Comparison of ENCODE assay signal across 1 cellular context in genomic region chr3:48716982-48717746, GRCh38.
TF ChIP-seq lines count a peak whose summit lies in the region.

IP6K2 (minus strand) TSS chr3:48717221; CDS start chr3:48695291, 21,930 bp downstream.

TF ChIP-seq in HepG2, 621 proteins besides CTCF, POLR2A, EP300 and RAD21 (continued from another document and continues in another):
- TF ChIP-seq MBD4 (IDR thresholded peaks at IDR 0.05; ENCODE audit: borderline replicate concordance, low read length) (no peak), ELF3 (CRISPR knock-in tag; IDR thresholded peaks at IDR 0.05) (peak; percentile 74), HCFC1 (IDR thresholded peaks at IDR 0.05; ENCODE audit: low read depth, low read length) (peak; percentile 29; the same call in 1 of the 2 replicates), SAP130 (CRISPR knock-in tag; IDR thresholded peaks at IDR 0.05; ENCODE audit: low read depth) (peak; percentile 88; the same call in 1 of the 2 replicates), RORA (CRISPR knock-in tag; IDR thresholded peaks at IDR 0.05) (no peak), ZNF362 (CRISPR knock-in tag; IDR thresholded peaks at IDR 0.05; ENCODE audit: borderline replicate concordance) (peak; percentile 33; the same call in 1 of the 2 replicates), ZNF7 (CRISPR knock-in tag; IDR thresholded peaks at IDR 0.05) (no peak), ZNF670 (CRISPR knock-in tag; IDR thresholded peaks at IDR 0.05; ENCODE audit: borderline replicate concordance) (no peak), LBX2 (CRISPR knock-in tag; IDR thresholded peaks at IDR 0.05; ENCODE audit: borderline replicate concordance) (no peak), EED (CRISPR knock-in tag; IDR thresholded peaks at IDR 0.05) (no peak), ZNF615 (CRISPR knock-in tag; IDR thresholded peaks at IDR 0.05; ENCODE audit: borderline replicate concordance) (no peak), MEF2D (CRISPR knock-in tag; IDR thresholded peaks at IDR 0.05) (no peak; the same call in 1 of the 2 replicates), NPAS2 (CRISPR knock-in tag; IDR thresholded peaks at IDR 0.05; ENCODE audit: borderline replicate concordance) (no peak), CHD2 (IDR thresholded peaks at IDR 0.05; ENCODE audit: low read depth, low read length) (no peak), SP2 (CRISPR knock-in tag; IDR thresholded peaks at IDR 0.05) (peak; percentile 68), MAF1 (CRISPR knock-in tag; IDR thresholded peaks at IDR 0.05; ENCODE audit: borderline replicate concordance) (no peak), ZGPAT (CRISPR knock-in tag; IDR thresholded peaks at IDR 0.05) (peak; percentile 49; the same call in 1 of the 2 replicates), ZNF230 (CRISPR knock-in tag; IDR thresholded peaks at IDR 0.05) (no peak), TEF (CRISPR knock-in tag; IDR thresholded peaks at IDR 0.05) (no peak), ZBTB4 (CRISPR knock-in tag; IDR thresholded peaks at IDR 0.05; ENCODE audit: borderline replicate concordance) (peak; percentile 19; the same call in 1 of the 2 replicates), IKZF5 (CRISPR knock-in tag; IDR thresholded peaks at IDR 0.05) (peak; percentile 61), RXRB (CRISPR knock-in tag; IDR thresholded peaks at IDR 0.05; ENCODE audit: borderline replicate concordance) (peak; percentile 39; the same call in 1 of the 2 replicates), ONECUT2 (CRISPR knock-in tag; IDR thresholded peaks at IDR 0.05) (0 out of 2 replicates have a peak, but pooled peaks have one; percentile 12), RCOR2 (CRISPR knock-in tag; IDR thresholded peaks at IDR 0.05) (no peak), MIER3 (CRISPR knock-in tag; IDR thresholded peaks at IDR 0.05; ENCODE audit: borderline replicate concordance) (peak; percentile 49; the same call in 1 of the 2 replicates), DPF2 (CRISPR knock-in tag; IDR thresholded peaks at IDR 0.05; ENCODE audit: borderline replicate concordance, low read depth) (no peak), ZNF251 (CRISPR knock-in tag; IDR thresholded peaks at IDR 0.05) (no peak), ZSCAN12 (CRISPR knock-in tag; IDR thresholded peaks at IDR 0.05) (0 out of 2 replicates have a peak, but pooled peaks have one; percentile 29), TMF1 (CRISPR knock-in tag; IDR thresholded peaks at IDR 0.05; ENCODE audit: low read depth) (no peak), HNF4A (CRISPR knock-in tag; IDR thresholded peaks at IDR 0.05) (no peak), KMT2A (CRISPR knock-in tag; IDR thresholded peaks at IDR 0.05) (peak; percentile 63), MNT (IDR thresholded peaks at IDR 0.05) (peak; percentile 50), TBX2 (CRISPR knock-in tag; IDR thresholded peaks at IDR 0.05; ENCODE audit: borderline replicate concordance) (peak; percentile 63), ZNF563 (CRISPR knock-in tag; IDR thresholded peaks at IDR 0.05) (no peak), PAWR (CRISPR knock-in tag; IDR thresholded peaks at IDR 0.05; ENCODE audit: borderline replicate concordance) (no peak), WIZ (CRISPR knock-in tag; IDR thresholded peaks at IDR 0.05) (no peak), HNRNPUL1 (IDR thresholded peaks at IDR 0.05; ENCODE audit: low read depth, low read length) (no peak), GTF2F1 (IDR thresholded peaks at IDR 0.05; ENCODE audit: low read length) (no peak), DMAP1 (CRISPR knock-in tag; IDR thresholded peaks at IDR 0.05) (peak; percentile 97), ZFP82 (CRISPR knock-in tag; IDR thresholded peaks at IDR 0.05; ENCODE audit: borderline replicate concordance) (peak; percentile 38; the same call in 1 of the 2 replicates), ADNP (CRISPR knock-in tag; IDR thresholded peaks at IDR 0.05) (no peak), ARID4A (CRISPR knock-in tag; IDR thresholded peaks at IDR 0.05; ENCODE audit: borderline replicate concordance) (peak; percentile 84; the same call in 1 of the 2 replicates), STAT5B (CRISPR knock-in tag; IDR thresholded peaks at IDR 0.05) (no peak), SKIL (CRISPR knock-in tag; IDR thresholded peaks at IDR 0.05; ENCODE audit: borderline replicate concordance) (no peak), ARNTL (CRISPR knock-in tag; IDR thresholded peaks at IDR 0.05) (no peak), ZNF607 (CRISPR knock-in tag; IDR thresholded peaks at IDR 0.05; ENCODE audit: borderline replicate concordance) (peak; percentile 72; the same call in 1 of the 2 replicates), RELA (CRISPR knock-in tag; IDR thresholded peaks at IDR 0.05) (peak; percentile 17; the same call in 1 of the 2 replicates), SOX5 (CRISPR knock-in tag; IDR thresholded peaks at IDR 0.05; ENCODE audit: borderline replicate concordance) (0 out of 2 replicates have a peak, but pooled peaks have one; percentile 35), FOSL2 (CRISPR knock-in tag; IDR thresholded peaks at IDR 0.05) (peak; percentile 25; the same call in 1 of the 2 replicates), ZNF124 (CRISPR knock-in tag; IDR thresholded peaks at IDR 0.05) (no peak), POLR2G (IDR thresholded peaks at IDR 0.05; ENCODE audit: low read depth, low read length) (peak; percentile 97), KDM5B (CRISPR knock-in tag; IDR thresholded peaks at IDR 0.05; ENCODE audit: borderline replicate concordance) (no peak)
